19 cellular contexts compared by ENCODE assay signal in genomic region chr11:68043029-68043348, GRCh38. TPM values are rescaled to one million over a fixed set of nuclear protein-coding genes. Genes with fewer than 3 reads are reported as not detected.
A peak's percentile ranks its signal among the peaks of the same experiment; 100 is the strongest.
DNase-seq lines count a peak whose midpoint lies in the region; ATAC-seq and TF ChIP-seq lines count a peak whose summit lies in the region.
"Had no signal": no experiment of that assay in that cellular context is flagged by ENCODE, and none has a peak within 500 bp of the region (broad histone marks: within the 10 kb centered on the region; RNA-seq: fewer than 3 reads in every experiment).

No MANE protein-coding gene starts in this region.

- peak overlapping the region; percentile 87 for H4K91ac ChIP-seq in mesenchymal stem cell (ENCODE audit: low read length)

- peak overlapping the region; percentile 76 for H2AK5ac ChIP-seq in mesenchymal stem cell (ENCODE audit: low read length, severe bottlenecking)

- H3K9ac ChIP-seq in mesenchymal stem cell (ENCODE audit: low read length): peak overlapping the region; percentile 55

- H3K4me3 ChIP-seq in mesenchymal stem cell (ENCODE audit: insufficient read depth in 1 of 2, low read depth in 1 of 2, low read length in 2 of 2): peak overlapping the region in 1 of 2 experiments; percentile 14
- no peak overlapping the region for H3K4me3 ChIP-seq in uterus
- H3K4me3 ChIP-seq in coronary artery: no peak overlapping the region
- H3K4me3 ChIP-seq in effector memory CD4-positive, alpha-beta T cell (ENCODE audit: insufficient read depth, low read depth, low read length, poor library complexity, severe bottlenecking): no peak overlapping the region
- H3K4me3 ChIP-seq: mucosa of descending colon, ovary had no signal

- H3K79me1 ChIP-seq in mesenchymal stem cell (replicated peaks; ENCODE audit: low read length, poor library complexity, severe bottlenecking): peaks cover 17% of the 10 kb centered on the region

- H2BK5ac ChIP-seq in mesenchymal stem cell (ENCODE audit: low read depth, low read length, poor library complexity, severe bottlenecking): peak overlapping the region; percentile 77

- H3K23ac ChIP-seq in mesenchymal stem cell (ENCODE audit: low read length in 2 of 2): no peak overlapping the region

- intact Hi-C loops in uterus (cut with DNase I; ENCODE audit: low total_unique reads): no loop called here

- peak; percentile 31 for DNase-seq in SIG-M5 treated with dmso at 0.1 percent for 504 hours (lab: John Stamatoyannopoulos, UW; ENCODE audit: unreplicated experiment)
- DNase-seq in SIG-M5 (lab: John Stamatoyannopoulos, UW): no peak
- peak; percentile 59 for DNase-seq in T1000 (lab: John Stamatoyannopoulos, UW)
- no peak for DNase-seq in mesenchymal stem cell
- no peak for DNase-seq in uterus
- no peak for DNase-seq in coronary artery (ENCODE audit: low spot score)
- DNase-seq in effector memory CD4-positive, alpha-beta T cell: no peak
- DNase-seq: activated CD8-positive, alpha-beta T cell treated with anti-CD3 and anti-CD28 coated beads for 36 hours; activated naive CD4-positive, alpha-beta T cell treated with anti-CD3 and anti-CD28 coated beads, Interleukin-2, amount 10 ng/mL, durations not matched to agents 7 days and 5 days; activated T-cell treated with anti-CD3 and anti-CD28 coated beads, Interleukin-2, amount 50 U/mL, for 24 hours; dermis blood vessel endothelial cell; DMS153 had no signal

- H3K4me2 ChIP-seq in mesenchymal stem cell (ENCODE audit: low read length, poor library complexity, severe bottlenecking): peak overlapping the region; percentile 45

- peak overlapping the region; percentile 37 to 62 for H3K18ac ChIP-seq in mesenchymal stem cell (ENCODE audit: low read depth in 1 of 2, low read length in 2 of 2)

- H3K27ac ChIP-seq in mesenchymal stem cell (ENCODE audit: low read length, poor library complexity, severe bottlenecking) (peak overlapping the region; percentile 37), uterus (peak overlapping the region; percentile 87 to 91), coronary artery (peak overlapping the region in 1 of 2 donors; percentile 28)
- H3K27ac ChIP-seq in effector memory CD4-positive, alpha-beta T cell (ENCODE audit: insufficient read depth, low read length, poor library complexity, severe bottlenecking): no peak overlapping the region
- H3K27ac ChIP-seq: 22Rv1, epithelial cell of prostate had no signal

- H2BK15ac ChIP-seq in mesenchymal stem cell (ENCODE audit: low read depth, poor library complexity, severe bottlenecking): peak overlapping the region; percentile 48

- ATAC-seq in GM21390 (IDR thresholded peaks at IDR 0.05; ENCODE audit: unreplicated experiment): no peak
- ATAC-seq: activated CD8-positive, alpha-beta T cell treated with anti-CD3 and anti-CD28 coated beads for 36 hours; left lobe of liver; mucosa of descending colon; Panc1 had no signal

- H2BK12ac ChIP-seq in mesenchymal stem cell (ENCODE audit: low read length in 2 of 2): peak overlapping the region; percentile 18 to 45

- H3K14ac ChIP-seq in mesenchymal stem cell (ENCODE audit: low read length in 2 of 2): peak overlapping the region in 1 of 2 experiments; percentile 13

- no peak overlapping the region for H2AFZ ChIP-seq in mesenchymal stem cell (ENCODE audit: low read depth, low read length)

- peaks cover 36 to 67% of the 10 kb centered on the region in 2 experiments for H3K36me3 ChIP-seq in mesenchymal stem cell (ENCODE audit: control insufficient read depth in 1 of 2, insufficient read depth in 2 of 2, low read depth in 1 of 2, low read length in 2 of 2)
- no peaks in the 10 kb centered on the region for H3K36me3 ChIP-seq in uterus
- H3K36me3 ChIP-seq in effector memory CD4-positive, alpha-beta T cell (ENCODE audit: control insufficient read depth, insufficient read depth, low read length): peaks cover 45% of the 10 kb centered on the region
- H3K36me3 ChIP-seq: ovary had no signal

- peaks cover 69% of the 10 kb centered on the region for H3K4me1 ChIP-seq in mesenchymal stem cell (ENCODE audit: control insufficient read depth, insufficient read depth, low read depth, low read length)
- H3K4me1 ChIP-seq in uterus: peaks cover 5 to 12% of the 10 kb centered on the region in 2 donors
- peaks cover 23% of the 10 kb centered on the region for H3K4me1 ChIP-seq in effector memory CD4-positive, alpha-beta T cell (ENCODE audit: control insufficient read depth, insufficient read depth, low read length, poor library complexity, severe bottlenecking)

- H3K27me3 ChIP-seq in mesenchymal stem cell (ENCODE audit: control insufficient read depth in 1 of 2, insufficient read depth in 1 of 2, low read length in 2 of 2) (no peaks in the 10 kb centered on the region), uterus (no peaks in the 10 kb centered on the region)
- H3K27me3 ChIP-seq in effector memory CD4-positive, alpha-beta T cell (replicated peaks; ENCODE audit: control insufficient read depth, insufficient read depth, low read length, poor library complexity, severe bottlenecking): no peaks in the 10 kb centered on the region
- H3K27me3 ChIP-seq: ovary had no signal

- H3K9me3 ChIP-seq in mesenchymal stem cell (ENCODE audit: control insufficient read depth, low read length): no peaks in the 10 kb centered on the region
- no peaks in the 10 kb centered on the region for H3K9me3 ChIP-seq in uterus
- no peaks in the 10 kb centered on the region for H3K9me3 ChIP-seq in effector memory CD4-positive, alpha-beta T cell (ENCODE audit: control insufficient read depth, low read length)
- H3K9me3 ChIP-seq: mucosa of descending colon, ovary had no signal

- peak overlapping the region; percentile 50 for H4K8ac ChIP-seq in mesenchymal stem cell (ENCODE audit: low read length)

- WGBS in mesenchymal stem cell: 68% methylated on average over 8 of the region's 8 CpGs

- TF ChIP-seq CTCF in uterus (IDR thresholded peaks at IDR 0.05) (no peak), coronary artery (IDR thresholded peaks at IDR 0.05) (no peak)

- H3K4ac ChIP-seq in mesenchymal stem cell (ENCODE audit: low read depth in 1 of 2, low read length in 2 of 2): peak overlapping the region; percentile 29 to 74

- peak overlapping the region; percentile 64 for H2BK120ac ChIP-seq in mesenchymal stem cell (ENCODE audit: low read depth, low read length)

- no peak for TF ChIP-seq POLR2A in uterus (IDR thresholded peaks at IDR 0.05)

RNA-seq across cellular contexts. Expression of gene TCIRG1, which starts 4.2 kb away (rescaled TPM):
- polyA plus RNA-seq in mesenchymal stem cell (2013, experiment 1 of 2): 84.2 TPM
- polyA plus RNA-seq in mesenchymal stem cell (2013, experiment 2 of 2): 79.4 TPM
- 100 to 1,000 TPM in 2 of 4 donors, 10 to 100 TPM in 2; 62.1 to 162 (median 115) TPM for total RNA-seq in uterus

RNA-seq across cellular contexts. Expression of gene NDUFS8, which starts 12.5 kb away (rescaled TPM):
- 104 TPM for polyA plus RNA-seq in mesenchymal stem cell (2013, experiment 1 of 2)
- polyA plus RNA-seq in mesenchymal stem cell (2013, experiment 2 of 2): 106 TPM
- 100 to 1,000 TPM in 2 of 4 donors, 10 to 100 TPM in 2; 53.4 to 291 (median 139) TPM for total RNA-seq in uterus

RNA-seq across cellular contexts. Expression of gene ALDH3B1, which starts 32.9 kb away (rescaled TPM):
- 22.4 TPM for polyA plus RNA-seq in mesenchymal stem cell (2013, experiment 1 of 2)
- 22.5 TPM for polyA plus RNA-seq in mesenchymal stem cell (2013, experiment 2 of 2)
- 1 to 10 TPM; 2.3 to 5.7 (median 4.0) TPM for total RNA-seq in uterus

RNA-seq across cellular contexts. Expression of gene UNC93B1, which starts 39.1 kb away (rescaled TPM):
- polyA plus RNA-seq in mesenchymal stem cell (2013, experiment 1 of 2): 12.1 TPM
- 11.5 TPM for polyA plus RNA-seq in mesenchymal stem cell (2013, experiment 2 of 2)
- total RNA-seq in uterus: 10 to 100 TPM in 3 of 4 donors, 1 to 10 TPM in 1; 4.1 to 24.3 (median 13.2) TPM

Comparison
In these comparisons a context has a peak if more than half of its experiments do, and no peak if none do; other contexts are left out.
1. DNase-seq: peak in SIG-M5 treated with dmso at 0.1 percent for 504 hours (single experiment) and T1000 (single experiment); none in SIG-M5 (single experiment), mesenchymal stem cell (single experiment), uterus (0 of 2), coronary artery (single experiment) and effector memory CD4-positive, alpha-beta T cell (0 of 3).